In genomic region chr10:7773845-7774801, GRCh38 we compare ENCODE assay signal across 18 cellular contexts. TPM values are rescaled to one million over a fixed set of nuclear protein-coding genes. Genes with fewer than 3 reads are reported as not detected.
DNase-seq lines count a peak whose midpoint lies in the region; ATAC-seq and TF ChIP-seq lines count a peak whose summit lies in the region.
"Had no signal": no experiment of that assay in that cellular context is flagged by ENCODE, and none has a peak within 500 bp of the region (broad histone marks: within the 10 kb centered on the region; RNA-seq: fewer than 3 reads in every experiment).

No MANE protein-coding gene starts in this region.

- no peaks in the 10 kb centered on the region for H3K27me3 ChIP-seq in breast epithelium
- H3K27me3 ChIP-seq: gastroesophageal sphincter had no signal

- no peak overlapping the region for H3K4me3 ChIP-seq in breast epithelium
- H3K4me3 ChIP-seq in mucosa of descending colon: no peak overlapping the region
- H3K4me3 ChIP-seq: gastroesophageal sphincter, skin epidermis had no signal

- intact Hi-C loops in breast epithelium (cut with DNase I; ENCODE audit: low total_unique reads): loop anchor here (2.0 kb wide), 1 partner anchor 77 kb away; no protein-coding TSS in a partner anchor
- intact Hi-C loops in mucosa of descending colon (cut with DNase I, micrococcal nuclease): no loop called here

- TF ChIP-seq CTCF in breast epithelium (IDR thresholded peaks at IDR 0.05): no peak
- TF ChIP-seq CTCF in mucosa of descending colon (IDR thresholded peaks at IDR 0.05): no peak

- H3K9me3 Mint-ChIP-seq in activated naive CD4-positive, alpha-beta T cell treated with anti-CD3 and anti-CD28 coated beads, Interleukin-2, amount 50 U/mL, for 72 hours: no peaks in the 10 kb centered on the region
- H3K9me3 Mint-ChIP-seq: activated CD4-positive, alpha-beta T cell treated with anti-CD3 and anti-CD28 coated beads, Interleukin-2, amount 10 ng/mL, durations not matched to agents 7 days and 5 days; activated naive CD8-positive, alpha-beta T cell treated with anti-CD3 and anti-CD28 coated beads, Interleukin-2, amount 50 U/mL, for 24 hours; stimulated activated naive B cell treated with anti-CD40 and anti-IgM and Interleukin-4, amounts not matched to agents 10 μg/mL and 1 μg/mL and 100 μg/mL, for 72 hours; T-helper 2 cell treated with Interferon-gamma antibody and Interleukin-4, amounts not matched to agents 5 μg/mL and 100 μg/mL, for 36 hours had no signal

- H3K36me3 Mint-ChIP-seq in activated naive CD4-positive, alpha-beta T cell treated with anti-CD3 and anti-CD28 coated beads, Interleukin-2, amount 50 U/mL, for 72 hours: peaks cover 0 to 10% of the 10 kb centered on the region in 2 donors

- no peaks in the 10 kb centered on the region for H3K36me3 ChIP-seq in breast epithelium
- peaks cover 3% of the 10 kb centered on the region for H3K36me3 ChIP-seq in mucosa of descending colon (ENCODE audit: low read depth)

- DNase-seq in DMS153 treated with DMSO at 0.1 percent for 48 hours (lab: John Stamatoyannopoulos, UW; ENCODE audit: unreplicated experiment): peak; percentile 6
- DNase-seq in NCI-H2029 (lab: John Stamatoyannopoulos, UW): peak; percentile 55
- DNase-seq in breast epithelium (ENCODE audit: low spot score in 2 of 2): peak; percentile 47 to 83
- peak; percentile 56 to 81 (median 73) for DNase-seq in mucosa of descending colon
- no peak for DNase-seq in NCI-H187 treated with DMSO at 0.1 percent for 48 hours (lab: John Stamatoyannopoulos, UW)
- DNase-seq in NCI-H1436 (lab: John Stamatoyannopoulos, UW): no peak
- no peak for DNase-seq in occipital lobe (lab: John Stamatoyannopoulos, UW)
- DNase-seq in activated naive CD4-positive, alpha-beta T cell treated with anti-CD3 and anti-CD28 coated beads, Interleukin-2, amount 50 U/mL, for 72 hours (ENCODE audit: low spot score in 2 of 2): no peak
- DNase-seq: activated CD4-positive, alpha-beta T cell treated with anti-CD3 and anti-CD28 coated beads, Interleukin-2, amount 10 ng/mL, durations not matched to agents 7 days and 5 days; activated naive CD8-positive, alpha-beta T cell treated with anti-CD3 and anti-CD28 coated beads, Interleukin-2, amount 50 U/mL, for 24 hours; activated T-cell treated with anti-CD3 and anti-CD28 coated beads, Interleukin-2, amount 50 U/mL, for 1 hour; central memory CD4-positive, alpha-beta T cell; midbrain; NCI-H1436 treated with DMSO at 0.1 percent for 48 hours; stimulated activated naive B cell treated with anti-CD40 and anti-IgM and Interleukin-4, amounts not matched to agents 10 μg/mL and 1 μg/mL and 100 μg/mL, for 72 hours had no signal

- H3K27ac Mint-ChIP-seq in activated naive CD4-positive, alpha-beta T cell treated with anti-CD3 and anti-CD28 coated beads, Interleukin-2, amount 50 U/mL, for 72 hours: no peak overlapping the region
- H3K27ac Mint-ChIP-seq: activated CD4-positive, alpha-beta T cell treated with anti-CD3 and anti-CD28 coated beads, Interleukin-2, amount 10 ng/mL, durations not matched to agents 7 days and 5 days; activated naive CD8-positive, alpha-beta T cell treated with anti-CD3 and anti-CD28 coated beads, Interleukin-2, amount 50 U/mL, for 24 hours; T-helper 2 cell treated with Interferon-gamma antibody and Interleukin-4, amounts not matched to agents 5 μg/mL and 100 μg/mL, for 36 hours had no signal

- H3K9me3 ChIP-seq in breast epithelium (no peaks in the 10 kb centered on the region), mucosa of descending colon (no peaks in the 10 kb centered on the region)
- H3K9me3 ChIP-seq: gastroesophageal sphincter had no signal

- ATAC-seq in mucosa of descending colon: peak; percentile 83
- no peak for ATAC-seq in activated naive CD4-positive, alpha-beta T cell treated with anti-CD3 and anti-CD28 coated beads, Interleukin-2, amount 50 U/mL, for 72 hours
- ATAC-seq: activated naive CD8-positive, alpha-beta T cell treated with anti-CD3 and anti-CD28 coated beads, Interleukin-2, amount 50 U/mL, for 24 hours; gastroesophageal sphincter; stimulated activated naive B cell treated with anti-CD40 and anti-IgM and Interleukin-4, amounts not matched to agents 10 μg/mL and 1 μg/mL and 100 μg/mL, for 72 hours had no signal

- H3K27ac ChIP-seq in breast epithelium: no peak overlapping the region
- H3K27ac ChIP-seq: gastroesophageal sphincter, skin epidermis had no signal

- no peaks in the 10 kb centered on the region for H3K4me1 ChIP-seq in breast epithelium
- H3K4me1 ChIP-seq in mucosa of descending colon (ENCODE audit: low read depth): no peaks in the 10 kb centered on the region
- H3K4me1 ChIP-seq: gastroesophageal sphincter had no signal

- TF ChIP-seq POLR2A in breast epithelium (IDR thresholded peaks at IDR 0.05): no peak

RNA-seq across cellular contexts. Expression of gene KIN, which starts 13.7 kb away (rescaled TPM):
- total RNA-seq in breast epithelium (10 to 100 TPM in 1 of 3 donors, 1 to 10 TPM in 2; 5.9 to 13.3 (median 9.5) TPM), mucosa of descending colon (10 to 100 TPM in 1 of 3 donors, 1 to 10 TPM in 2; 8.6 to 10.5 (median 9.1) TPM), occipital lobe (9.2 TPM)
- total RNA-seq in activated naive CD4-positive, alpha-beta T cell treated with anti-CD3 and anti-CD28 coated beads, Interleukin-2, amount 50 U/mL, for 72 hours: 10 to 100 TPM; 10.8 to 13.2 TPM

RNA-seq across cellular contexts. Expression of gene ATP5F1C, which starts 13.9 kb away (rescaled TPM):
- total RNA-seq in breast epithelium (100 to 1,000 TPM; 224 to 245 (median 224) TPM), mucosa of descending colon (100 to 1,000 TPM; 323 to 533 (median 462) TPM), occipital lobe (348 TPM)
- total RNA-seq in activated naive CD4-positive, alpha-beta T cell treated with anti-CD3 and anti-CD28 coated beads, Interleukin-2, amount 50 U/mL, for 72 hours: 100 to 1,000 TPM; 249 to 323 TPM

RNA-seq across cellular contexts. Expression of gene TAF3, which starts 44.2 kb away (rescaled TPM):
- total RNA-seq in breast epithelium (1 to 10 TPM; 7.4 to 9.7 (median 9.2) TPM), mucosa of descending colon (10 to 100 TPM in 1 of 3 donors, 1 to 10 TPM in 2; 5.5 to 17.2 (median 6.0) TPM), occipital lobe (2.7 TPM)
- 10 to 100 TPM; 12.0 to 16.8 TPM for total RNA-seq in activated naive CD4-positive, alpha-beta T cell treated with anti-CD3 and anti-CD28 coated beads, Interleukin-2, amount 50 U/mL, for 72 hours

Comparison
In these comparisons a context has a peak if more than half of its experiments do, and no peak if none do; other contexts are left out.
1. DNase-seq: peak in DMS153 treated with DMSO at 0.1 percent for 48 hours (single experiment), NCI-H2029 (single experiment), breast epithelium (2 of 2) and mucosa of descending colon (3 of 3); none in NCI-H187 treated with DMSO at 0.1 percent for 48 hours (single experiment), NCI-H1436 (single experiment), occipital lobe (single experiment) and activated naive CD4-positive, alpha-beta T cell treated with anti-CD3 and anti-CD28 coated beads, Interleukin-2, amount 50 U/mL, for 72 hours (0 of 2).